Comparison of ENCODE assay signal across 8 cellular contexts in the genomic region with DNA sequence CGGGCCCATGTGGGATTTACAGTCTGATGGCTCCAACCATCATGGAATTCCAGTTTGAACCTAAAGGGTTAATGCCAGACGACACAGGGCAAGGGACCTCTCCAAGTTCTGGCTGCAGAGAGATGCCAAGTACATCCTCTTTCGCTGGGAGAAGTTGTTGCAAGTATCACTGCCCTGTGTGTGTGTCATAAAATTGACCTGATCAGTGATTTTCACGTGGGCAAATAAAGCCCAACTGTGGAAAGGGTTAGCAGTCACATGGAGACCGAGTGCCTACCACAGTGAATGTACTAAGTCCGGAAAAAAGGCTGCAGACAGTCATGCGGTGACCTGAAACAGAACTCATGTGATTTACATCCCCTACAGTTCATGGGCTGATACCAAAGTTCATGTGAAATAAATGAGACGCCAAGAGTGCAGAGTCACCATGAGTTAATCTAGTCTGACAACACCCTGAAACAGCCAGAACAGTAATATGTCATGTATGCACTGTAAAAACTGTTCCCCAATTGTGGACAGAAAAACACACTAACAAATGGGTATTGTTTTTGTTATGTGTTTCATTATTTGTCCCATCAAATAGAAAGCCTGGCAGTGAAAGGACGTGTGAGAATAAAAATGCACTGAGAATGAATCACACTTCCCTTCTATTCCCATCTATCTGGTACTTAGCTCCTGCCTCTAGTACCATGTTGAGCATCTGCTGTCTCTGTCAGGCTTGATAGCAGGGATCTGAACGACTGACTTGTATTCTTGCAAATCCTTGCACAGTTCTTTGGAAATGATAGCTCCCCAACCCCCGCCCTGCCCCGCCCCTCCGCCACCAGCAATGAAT.
A peak's percentile ranks its signal among the peaks of the same experiment; 100 is the strongest.
DNase-seq lines count a peak whose midpoint lies in the region; ATAC-seq and TF ChIP-seq lines count a peak whose summit lies in the region.

No MANE protein-coding gene starts in this region.

- H3K36me3 Mint-ChIP-seq in mesothelial cell of epicardium = peaks cover 31% of the 10 kb centered on the region

- ATAC-seq in stimulated activated naive CD8-positive, alpha-beta T cell treated with anti-CD3 and anti-CD28 coated beads, Interleukin-15, Interleukin-2, amounts not matched to agents 100 U/mL and 50 U/mL, for 24 hours = peak; percentile 30
- ATAC-seq in stimulated activated naive CD8-positive, alpha-beta T cell treated with anti-CD3 and anti-CD28 coated beads, Interleukin-15, amount 100 ng/mL, for 72 hours = no peak
- ATAC-seq in GM21515 (IDR thresholded peaks at IDR 0.05; ENCODE audit: unreplicated experiment) (no peak), HG03432 (IDR thresholded peaks at IDR 0.05; ENCODE audit: unreplicated experiment) (no peak), HG02973 (IDR thresholded peaks at IDR 0.05; ENCODE audit: unreplicated experiment) (no peak)

- H3K4me1 Mint-ChIP-seq in stimulated activated naive CD8-positive, alpha-beta T cell treated with anti-CD3 and anti-CD28 coated beads, Interleukin-15, amount 100 ng/mL, for 72 hours = peaks cover 46% of the 10 kb centered on the region
- peaks cover 9% of the 10 kb centered on the region for H3K4me1 Mint-ChIP-seq in mesothelial cell of epicardium

- no peak overlapping the region for H3K4me3 Mint-ChIP-seq in stimulated activated naive CD8-positive, alpha-beta T cell treated with anti-CD3 and anti-CD28 coated beads, Interleukin-15, amount 100 ng/mL, for 72 hours
- H3K4me3 Mint-ChIP-seq in mesothelial cell of epicardium = no peak overlapping the region

- no peak for DNase-seq in stimulated activated naive CD8-positive, alpha-beta T cell treated with anti-CD3 and anti-CD28 coated beads, Interleukin-15, Interleukin-2, amounts not matched to agents 100 U/mL and 50 U/mL, for 24 hours
- DNase-seq in stimulated activated naive CD8-positive, alpha-beta T cell treated with anti-CD3 and anti-CD28 coated beads, Interleukin-15, amount 100 ng/mL, for 72 hours = no peak
- DNase-seq in epidermal melanocyte (ENCODE audit: insufficient read length, low spot score) (peak; percentile 75), mesothelial cell of epicardium (ENCODE audit: low spot score in 2 of 2, unreplicated experiment in 2 of 2) (no peak), SK-N-DZ (ENCODE audit: low spot score) (no peak)

- TF ChIP-seq CTCF in mesothelial cell of epicardium (IDR thresholded peaks at IDR 0.05; ENCODE audit: unreplicated experiment) = no peak

- no peaks in the 10 kb centered on the region for H3K9me3 Mint-ChIP-seq in stimulated activated naive CD8-positive, alpha-beta T cell treated with anti-CD3 and anti-CD28 coated beads, Interleukin-15, amount 100 ng/mL, for 72 hours
- H3K9me3 Mint-ChIP-seq in mesothelial cell of epicardium = peaks cover 3% of the 10 kb centered on the region

- no peak overlapping the region for H3K27ac Mint-ChIP-seq in stimulated activated naive CD8-positive, alpha-beta T cell treated with anti-CD3 and anti-CD28 coated beads, Interleukin-15, amount 100 ng/mL, for 72 hours
- H3K27ac Mint-ChIP-seq in mesothelial cell of epicardium = peak overlapping the region; percentile 30

- peaks cover 8% of the 10 kb centered on the region for H3K27me3 Mint-ChIP-seq in stimulated activated naive CD8-positive, alpha-beta T cell treated with anti-CD3 and anti-CD28 coated beads, Interleukin-15, amount 100 ng/mL, for 72 hours
- H3K27me3 Mint-ChIP-seq in mesothelial cell of epicardium (ENCODE audit: low read depth) = no peaks in the 10 kb centered on the region
